ENCODE assay signal across 9 cellular contexts in the genomic region with DNA sequence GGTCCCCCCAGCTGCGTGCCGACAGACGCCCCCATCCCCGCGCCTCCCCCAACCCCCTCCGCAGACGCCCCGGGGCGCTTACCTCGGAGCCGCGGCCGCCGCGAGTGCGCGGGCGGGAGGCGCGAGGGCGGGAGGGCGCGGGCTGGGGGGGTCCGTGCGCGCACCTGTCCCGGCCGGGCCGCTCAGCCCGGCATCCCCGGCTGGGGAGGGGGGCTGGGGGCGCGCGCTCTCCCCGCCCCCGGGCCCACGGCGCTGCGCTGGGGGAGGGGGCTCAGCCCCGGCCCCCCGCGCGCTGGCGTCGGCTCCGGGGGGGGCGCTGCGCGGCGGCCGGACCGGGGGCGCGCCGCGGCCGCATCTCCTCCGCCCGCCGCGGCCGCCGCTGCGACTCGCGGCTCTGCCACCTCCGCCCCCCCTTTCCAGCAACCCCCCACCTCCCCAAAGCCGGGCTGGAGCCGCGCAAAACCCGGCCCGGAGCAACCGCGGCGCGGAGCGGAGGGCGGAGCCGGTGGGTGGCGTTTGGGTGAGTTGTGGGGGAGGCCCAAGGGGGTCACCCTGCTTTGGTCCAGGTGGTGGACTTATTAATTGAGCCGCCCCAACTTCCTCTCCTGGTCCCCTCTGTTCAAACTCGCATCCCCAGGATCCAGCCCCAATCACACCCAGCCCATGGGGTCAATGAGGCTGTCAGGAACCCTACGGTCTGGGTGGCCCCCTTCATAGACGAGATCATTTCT. TPM values are rescaled to one million over a fixed set of nuclear protein-coding genes. Genes with fewer than 3 reads are reported as not detected.
DNase-seq lines count a peak whose midpoint lies in the region; ATAC-seq and TF ChIP-seq lines count a peak whose summit lies in the region.
"Had no signal": no experiment of that assay in that cellular context is flagged by ENCODE, and none has a peak within 500 bp of the region (broad histone marks: within the 10 kb centered on the region; RNA-seq: fewer than 3 reads in every experiment).

No MANE protein-coding gene starts in this region.

- peak; percentile 14 for DNase-seq in activated naive CD4-positive, alpha-beta T cell treated with Interleukin-2 at 50 U/mL for 16 hours
- DNase-seq in activated naive CD4-positive, alpha-beta T cell (lab: John Stamatoyannopoulos, UW), result no peak
- peak; percentile 55 for DNase-seq in RKO (ENCODE audit: low spot score)
- DNase-seq in right cardiac atrium, result peak in 1 of 3 donors; percentile 58
- DNase-seq in stomach, result no peak
- no peak for DNase-seq in mesenteric fat pad (ENCODE audit: low spot score)

- TF ChIP-seq CTCF in stomach (IDR thresholded peaks at IDR 0.05), result no peak

- H3K27ac ChIP-seq in right cardiac atrium (ENCODE audit: low read length), result no peak overlapping the region
- H3K27ac ChIP-seq in stomach, result no peak overlapping the region

- H3K9me3 ChIP-seq in right cardiac atrium (ENCODE audit: control insufficient read depth, low read length) (no peaks in the 10 kb centered on the region), stomach (no peaks in the 10 kb centered on the region)

- ATAC-seq in right cardiac atrium, result no peak
- no peak for ATAC-seq in GM19395 (IDR thresholded peaks at IDR 0.05; ENCODE audit: unreplicated experiment)
- ATAC-seq in HG03521 (IDR thresholded peaks at IDR 0.05; ENCODE audit: unreplicated experiment), result no peak

- no peak for TF ChIP-seq POLR2A in stomach (IDR thresholded peaks at IDR 0.05)

- no peaks in the 10 kb centered on the region for H3K4me1 ChIP-seq in right cardiac atrium (ENCODE audit: control insufficient read depth, insufficient read depth, low read length)
- peaks cover 11 to 31% (median 26%) of the 10 kb centered on the region in 4 donors for H3K4me1 ChIP-seq in stomach

- WGBS in right cardiac atrium, result 2% methylated on average over 76 of the region's 84 CpGs
- 1 to 3% (median 1%) methylated on average over 15 to 77 of the region's 84 CpGs for WGBS in stomach, 5 donors

- no peaks in the 10 kb centered on the region for H3K27me3 ChIP-seq in right cardiac atrium (ENCODE audit: control insufficient read depth, insufficient read depth)
- H3K27me3 ChIP-seq in stomach, result peaks cover 20 to 98% (median 86%) of the 10 kb centered on the region in 3 donors

- TF ChIP-seq EP300 in stomach (IDR thresholded peaks at IDR 0.05), result no peak

- intact Hi-C loops in right cardiac atrium (cut with DNase I), result no loop called here
- intact Hi-C loops in stomach (cut with DNase I; ENCODE audit: low total_unique reads), result no loop called here

- H3K4me3 ChIP-seq in right cardiac atrium (ENCODE audit: low read length) (peak overlapping the region; percentile 56), stomach (peak overlapping the region; percentile 26 to 36 (median 32))

- H3K36me3 ChIP-seq in stomach, result no peaks in the 10 kb centered on the region

RNA-seq across cellular contexts. Expression of a gene that starts 22.1 kb away (rescaled TPM):
- total RNA-seq in right cardiac atrium, result 10 to 100 TPM in 1 of 4 donors, 1 to 10 TPM in 3; 4.2 to 10.4 (median 7.9) TPM
- polyA plus RNA-seq in right cardiac atrium, result 11.5 TPM
- total RNA-seq in stomach, result 1 to 10 TPM in 4 of 5 donors, not detected in 1; 1.2 to 6.7 (median 2.1) TPM
- 1 to 10 TPM; 1.7 to 2.1 (median 1.9) TPM for polyA plus RNA-seq in stomach
- total RNA-seq in mesenteric fat pad, result 35.1 TPM
- total RNA-seq: activated CD8-positive, alpha-beta memory T cell treated with anti-CD3 and anti-CD28 coated beads for 36 hours had no signal

RNA-seq across cellular contexts. Expression of a gene that starts 41.7 kb away (rescaled TPM):
- total RNA-seq in right cardiac atrium (1 to 10 TPM in 1 of 4 donors, under 1 TPM in 3; 0.20 to 1.1 (median 0.31) TPM), stomach (10 to 100 TPM in 1 of 5 donors, 1 to 10 TPM in 3, not detected in 1; 4.2 to 17.2 (median 7.3) TPM), mesenteric fat pad (4.0 TPM)
- polyA plus RNA-seq in right cardiac atrium (0.41 TPM), stomach (10 to 100 TPM in 2 of 3 donors, 1 to 10 TPM in 1; 2.1 to 23.3 (median 16.1) TPM)

RNA-seq across cellular contexts. Expression of a gene that starts 46.5 kb away (rescaled TPM):
- total RNA-seq in right cardiac atrium (10 to 100 TPM; 25.5 to 60.3 (median 28.2) TPM), stomach (100 to 1,000 TPM in 1 of 5 donors, 10 to 100 TPM in 2, 1 to 10 TPM in 2; 1.4 to 114 (median 37.8) TPM), mesenteric fat pad (62.5 TPM)
- polyA plus RNA-seq in right cardiac atrium (33.9 TPM), stomach (10 to 100 TPM; 23.8 to 37.9 (median 25.3) TPM)
- total RNA-seq: activated CD8-positive, alpha-beta memory T cell treated with anti-CD3 and anti-CD28 coated beads for 36 hours had no signal

RNA-seq across cellular contexts. Expression of a gene that starts 57.8 kb away (rescaled TPM):
- total RNA-seq in right cardiac atrium (1 to 10 TPM; 2.8 to 5.6 (median 4.6) TPM), stomach (10 to 100 TPM in 2 of 5 donors, 1 to 10 TPM in 3; 7.0 to 43.4 (median 9.5) TPM), mesenteric fat pad (6.9 TPM)
- polyA plus RNA-seq in right cardiac atrium (6.0 TPM), stomach (1 to 10 TPM; 5.3 to 5.5 (median 5.4) TPM)

Comparison
In these comparisons a context has a peak if more than half of its experiments do, and no peak if none do; other contexts are left out.
1. DNase-seq: peak in activated naive CD4-positive, alpha-beta T cell treated with Interleukin-2 at 50 U/mL for 16 hours (single experiment) and RKO (single experiment); none in activated naive CD4-positive, alpha-beta T cell (0 of 4), stomach (single experiment) and mesenteric fat pad (single experiment).